1 cellular context compared by ENCODE assay signal in the genomic region with DNA sequence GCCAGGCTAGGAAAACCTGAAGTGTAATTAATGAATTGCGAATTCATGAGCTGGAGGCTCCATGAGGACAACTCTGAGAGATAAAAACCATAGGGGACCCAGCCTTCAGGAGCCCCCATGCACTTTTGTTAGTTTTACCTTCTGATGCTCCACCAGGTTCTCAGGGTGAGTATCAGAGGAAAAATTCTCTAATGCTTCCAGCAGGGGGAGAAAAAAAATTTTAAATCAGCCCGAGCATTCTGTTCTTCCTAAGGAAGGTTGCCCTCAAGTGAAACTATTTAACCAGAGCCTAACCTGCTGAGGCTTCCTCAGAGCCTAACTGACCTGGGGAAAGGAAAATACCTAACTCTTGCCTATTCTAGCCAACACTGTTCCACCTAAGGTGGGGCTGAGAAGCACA.
TF ChIP-seq lines count a peak whose summit lies in the region.

No MANE protein-coding gene starts in this region.

TF ChIP-seq in SK-N-SH, 30 proteins besides CTCF, POLR2A, EP300 and RAD21:
- TF ChIP-seq, protein P1, sequence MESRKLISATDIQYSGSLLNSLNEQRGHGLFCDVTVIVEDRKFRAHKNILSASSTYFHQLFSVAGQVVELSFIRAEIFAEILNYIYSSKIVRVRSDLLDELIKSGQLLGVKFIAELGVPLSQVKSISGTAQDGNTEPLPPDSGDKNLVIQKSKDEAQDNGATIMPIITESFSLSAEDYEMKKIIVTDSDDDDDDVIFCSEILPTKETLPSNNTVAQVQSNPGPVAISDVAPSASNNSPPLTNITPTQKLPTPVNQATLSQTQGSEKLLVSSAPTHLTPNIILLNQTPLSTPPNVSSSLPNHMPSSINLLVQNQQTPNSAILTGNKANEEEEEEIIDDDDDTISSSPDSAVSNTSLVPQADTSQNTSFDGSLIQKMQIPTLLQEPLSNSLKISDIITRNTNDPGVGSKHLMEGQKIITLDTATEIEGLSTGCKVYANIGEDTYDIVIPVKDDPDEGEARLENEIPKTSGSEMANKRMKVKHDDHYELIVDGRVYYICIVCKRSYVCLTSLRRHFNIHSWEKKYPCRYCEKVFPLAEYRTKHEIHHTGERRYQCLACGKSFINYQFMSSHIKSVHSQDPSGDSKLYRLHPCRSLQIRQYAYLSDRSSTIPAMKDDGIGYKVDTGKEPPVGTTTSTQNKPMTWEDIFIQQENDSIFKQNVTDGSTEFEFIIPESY (IDR thresholded peaks at IDR 0.05; ENCODE audit: borderline replicate concordance, low read depth), result no peak
- TF ChIP-seq CHD2 (IDR thresholded peaks at IDR 0.05; ENCODE audit: low read length, partially characterized antibody), result no peak
- TF ChIP-seq ELF1 (IDR thresholded peaks at IDR 0.05), result no peak
- TF ChIP-seq TAF1 (IDR thresholded peaks at IDR 0.05; ENCODE audit: borderline replicate concordance, low read depth, low read length), result no peak
- TF ChIP-seq RXRA (IDR thresholded peaks at IDR 0.05; ENCODE audit: borderline replicate concordance, low read depth), result no peak
- TF ChIP-seq GATA2 (CRISPR knock-in tag; IDR thresholded peaks at IDR 0.05), result no peak
- TF ChIP-seq REST (IDR thresholded peaks at IDR 0.05; ENCODE audit: low read depth, low read length), result no peak
- no peak for TF ChIP-seq MEF2A (IDR thresholded peaks at IDR 0.05; ENCODE audit: borderline replicate concordance, low read depth)
- TF ChIP-seq JUND (IDR thresholded peaks at IDR 0.05), result no peak
- TF ChIP-seq EZH2phosphoT487 (IDR thresholded peaks at IDR 0.05; ENCODE audit: borderline replicate concordance, low read depth), result no peak
- TF ChIP-seq NFIC (IDR thresholded peaks at IDR 0.05; ENCODE audit: borderline replicate concordance), result no peak
- TF ChIP-seq FOXM1 (IDR thresholded peaks at IDR 0.05; ENCODE audit: low read depth), result no peak
- no peak for TF ChIP-seq GABPA (IDR thresholded peaks at IDR 0.05; ENCODE audit: low read depth)
- TF ChIP-seq, protein P2, sequence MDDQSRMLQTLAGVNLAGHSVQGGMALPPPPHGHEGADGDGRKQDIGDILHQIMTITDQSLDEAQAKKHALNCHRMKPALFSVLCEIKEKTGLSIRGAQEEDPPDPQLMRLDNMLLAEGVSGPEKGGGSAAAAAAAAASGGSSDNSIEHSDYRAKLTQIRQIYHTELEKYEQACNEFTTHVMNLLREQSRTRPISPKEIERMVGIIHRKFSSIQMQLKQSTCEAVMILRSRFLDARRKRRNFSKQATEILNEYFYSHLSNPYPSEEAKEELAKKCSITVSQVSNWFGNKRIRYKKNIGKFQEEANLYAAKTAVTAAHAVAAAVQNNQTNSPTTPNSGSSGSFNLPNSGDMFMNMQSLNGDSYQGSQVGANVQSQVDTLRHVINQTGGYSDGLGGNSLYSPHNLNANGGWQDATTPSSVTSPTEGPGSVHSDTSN (IDR thresholded peaks at IDR 0.05), result no peak
